In the genomic region with DNA sequence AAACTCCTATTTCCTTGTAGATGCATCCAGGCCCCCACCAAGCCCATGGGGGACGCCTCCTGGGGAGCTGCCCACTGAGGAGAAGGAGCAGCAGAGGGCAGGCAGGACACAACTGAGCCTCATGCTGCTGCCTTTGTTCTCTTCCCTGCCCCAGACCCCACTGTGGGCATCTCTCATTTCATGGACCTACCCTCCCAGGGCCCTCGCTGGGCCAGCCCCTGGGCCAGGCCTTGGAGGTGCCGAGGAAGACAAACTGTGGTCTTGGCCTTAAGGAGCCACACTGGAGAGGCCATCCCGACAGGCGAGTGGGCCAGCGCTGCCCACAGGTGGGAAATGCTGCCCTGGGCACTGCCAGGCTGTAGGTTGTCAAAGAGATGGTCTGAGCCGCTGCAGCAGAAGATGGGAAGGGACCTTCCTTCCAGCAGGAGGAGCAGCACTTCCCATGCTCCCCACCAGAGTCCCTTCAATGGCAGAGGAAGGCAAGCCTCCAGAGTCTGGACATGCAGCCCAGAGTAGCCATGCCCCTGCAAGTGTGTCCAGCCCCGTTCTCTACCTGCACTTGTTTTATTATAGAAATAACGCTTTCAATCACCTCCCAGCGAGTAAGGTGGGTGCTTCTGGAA, we compare ENCODE assay signal across 21 cellular contexts.
A peak's percentile ranks its signal among the peaks of the same experiment; 100 is the strongest.
DNase-seq lines count a peak whose midpoint lies in the region; ATAC-seq and TF ChIP-seq lines count a peak whose summit lies in the region.
"Had no signal": no experiment of that assay in that cellular context is flagged by ENCODE, and none has a peak within 500 bp of the region (broad histone marks: within the 10 kb centered on the region; RNA-seq: fewer than 3 reads in every experiment).

No MANE protein-coding gene starts in this region.

- CTCF ChIA-PET in WTC11 (lab: Charles Lee): interaction anchor here (0.7 to 1.3 kb wide), 2 partner anchors 87 to 533 kb away, joined by 3 to 4 read pairs; no protein-coding TSS in a partner anchor

- no peak overlapping the region for H3K4me3 ChIP-seq in stomach
- H3K4me3 ChIP-seq: body of pancreas, hepatocyte, SK-N-MC had no signal

- H3K36me3 ChIP-seq in stomach: no peaks in the 10 kb centered on the region

- H3K9me3 Mint-ChIP-seq in WTC11: no peaks in the 10 kb centered on the region

- intact Hi-C loops in stomach (cut with DNase I; ENCODE audit: low total_unique reads): no loop called here

- TF ChIP-seq CTCF in WTC11 (IDR thresholded peaks at IDR 0.05): no peak
- no peak for TF ChIP-seq CTCF in stomach (IDR thresholded peaks at IDR 0.05)

- H3K27ac Mint-ChIP-seq in WTC11: no peak overlapping the region
- H3K27ac Mint-ChIP-seq: activated B cell treated with CpG ODN at 0.5 μM for 24 hours had no signal

- H3K9me3 ChIP-seq in stomach: no peaks in the 10 kb centered on the region
- H3K9me3 ChIP-seq: body of pancreas had no signal

- H3K27me3 ChIP-seq in stomach: peaks cover 0 to 22% (median 0%) of the 10 kb centered on the region in 3 donors
- H3K27me3 ChIP-seq: hepatocyte had no signal

- H3K27ac ChIP-seq in stomach: no peak overlapping the region
- H3K27ac ChIP-seq: body of pancreas, hepatocyte, SK-N-MC had no signal

- no peak overlapping the region for H3K4me3 Mint-ChIP-seq in WTC11
- H3K4me3 Mint-ChIP-seq: activated B cell treated with CpG ODN at 0.5 μM for 24 hours had no signal

- H3K4me1 Mint-ChIP-seq in WTC11: peaks cover 24% of the 10 kb centered on the region
- H3K4me1 Mint-ChIP-seq: activated B cell treated with CpG ODN at 0.5 μM for 24 hours had no signal

- H3K27me3 Mint-ChIP-seq in WTC11 (ENCODE audit: low read depth): no peaks in the 10 kb centered on the region; the same call in 1 of the 2 replicates

- TF ChIP-seq POLR2A in stomach (IDR thresholded peaks at IDR 0.05): no peak

- TF ChIP-seq EP300 in stomach (IDR thresholded peaks at IDR 0.05): no peak

- peaks cover 0 to 6% (median 0%) of the 10 kb centered on the region in 4 donors for H3K4me1 ChIP-seq in stomach

- POLR2A ChIA-PET in WTC11 (lab: Charles Lee): no interaction called here

- WGBS in stomach, 5 donors: 85 to 91% (median 89%) methylated on average over 9 to 10 of the region's 10 CpGs

- DNase-seq in activated CD8-positive, alpha-beta memory T cell treated with anti-CD3 and anti-CD28 coated beads for 24 hours: peak; percentile 52
- no peak for DNase-seq in activated CD8-positive, alpha-beta memory T cell treated with anti-CD3 and anti-CD28 coated beads, Interleukin-2, amount 50 U/mL, for 4 hours
- no peak for DNase-seq in WTC11 (ENCODE audit: low spot score)
- peak; percentile 60 for DNase-seq in islet precursor cell
- peak; percentile 17 for DNase-seq in stomach
- DNase-seq in NCI-H510A treated with DMSO at 0.1 percent for 48 hours (lab: John Stamatoyannopoulos, UW): no peak
- DNase-seq: activated B cell treated with CpG ODN at 0.5 μM for 24 hours; activated naive CD4-positive, alpha-beta T cell; body of pancreas; DMS53; effector memory CD4-positive, alpha-beta T cell; Kasumi-1; left ventricle myocardium superior; NCI-H1048; NCI-H1694 treated with DMSO at 0.1 percent for 48 hours; NCI-H69 had no signal

- H3K36me3 Mint-ChIP-seq in WTC11: no peaks in the 10 kb centered on the region

- ATAC-seq in WTC11 (peak; percentile 55; the same call in 1 of the 2 replicates), HG03520 (IDR thresholded peaks at IDR 0.05; ENCODE audit: unreplicated experiment) (no peak), GM19395 (IDR thresholded peaks at IDR 0.05; ENCODE audit: unreplicated experiment) (no peak)
- ATAC-seq: body of pancreas, esophagus mucosa, left ventricle myocardium superior had no signal

TF ChIP-seq in WTC11, 78 proteins besides CTCF, POLR2A, EP300 and RAD21:
- TF ChIP-seq, protein P1, sequence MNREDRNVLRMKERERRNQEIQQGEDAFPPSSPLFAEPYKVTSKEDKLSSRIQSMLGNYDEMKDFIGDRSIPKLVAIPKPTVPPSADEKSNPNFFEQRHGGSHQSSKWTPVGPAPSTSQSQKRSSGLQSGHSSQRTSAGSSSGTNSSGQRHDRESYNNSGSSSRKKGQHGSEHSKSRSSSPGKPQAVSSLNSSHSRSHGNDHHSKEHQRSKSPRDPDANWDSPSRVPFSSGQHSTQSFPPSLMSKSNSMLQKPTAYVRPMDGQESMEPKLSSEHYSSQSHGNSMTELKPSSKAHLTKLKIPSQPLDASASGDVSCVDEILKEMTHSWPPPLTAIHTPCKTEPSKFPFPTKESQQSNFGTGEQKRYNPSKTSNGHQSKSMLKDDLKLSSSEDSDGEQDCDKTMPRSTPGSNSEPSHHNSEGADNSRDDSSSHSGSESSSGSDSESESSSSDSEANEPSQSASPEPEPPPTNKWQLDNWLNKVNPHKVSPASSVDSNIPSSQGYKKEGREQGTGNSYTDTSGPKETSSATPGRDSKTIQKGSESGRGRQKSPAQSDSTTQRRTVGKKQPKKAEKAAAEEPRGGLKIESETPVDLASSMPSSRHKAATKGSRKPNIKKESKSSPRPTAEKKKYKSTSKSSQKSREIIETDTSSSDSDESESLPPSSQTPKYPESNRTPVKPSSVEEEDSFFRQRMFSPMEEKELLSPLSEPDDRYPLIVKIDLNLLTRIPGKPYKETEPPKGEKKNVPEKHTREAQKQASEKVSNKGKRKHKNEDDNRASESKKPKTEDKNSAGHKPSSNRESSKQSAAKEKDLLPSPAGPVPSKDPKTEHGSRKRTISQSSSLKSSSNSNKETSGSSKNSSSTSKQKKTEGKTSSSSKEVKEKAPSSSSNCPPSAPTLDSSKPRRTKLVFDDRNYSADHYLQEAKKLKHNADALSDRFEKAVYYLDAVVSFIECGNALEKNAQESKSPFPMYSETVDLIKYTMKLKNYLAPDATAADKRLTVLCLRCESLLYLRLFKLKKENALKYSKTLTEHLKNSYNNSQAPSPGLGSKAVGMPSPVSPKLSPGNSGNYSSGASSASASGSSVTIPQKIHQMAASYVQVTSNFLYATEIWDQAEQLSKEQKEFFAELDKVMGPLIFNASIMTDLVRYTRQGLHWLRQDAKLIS (CRISPR knock-in tag; IDR thresholded peaks at IDR 0.05; ENCODE audit: borderline replicate concordance): no peak
- TF ChIP-seq TCF7 (CRISPR knock-in tag; IDR thresholded peaks at IDR 0.05; ENCODE audit: low read depth): no peak
- no peak for TF ChIP-seq ZNF416 (CRISPR knock-in tag; IDR thresholded peaks at IDR 0.05)
- no peak for TF ChIP-seq ZNF317 (CRISPR knock-in tag; IDR thresholded peaks at IDR 0.05; ENCODE audit: borderline replicate concordance, low read depth)
- TF ChIP-seq, protein P2, sequence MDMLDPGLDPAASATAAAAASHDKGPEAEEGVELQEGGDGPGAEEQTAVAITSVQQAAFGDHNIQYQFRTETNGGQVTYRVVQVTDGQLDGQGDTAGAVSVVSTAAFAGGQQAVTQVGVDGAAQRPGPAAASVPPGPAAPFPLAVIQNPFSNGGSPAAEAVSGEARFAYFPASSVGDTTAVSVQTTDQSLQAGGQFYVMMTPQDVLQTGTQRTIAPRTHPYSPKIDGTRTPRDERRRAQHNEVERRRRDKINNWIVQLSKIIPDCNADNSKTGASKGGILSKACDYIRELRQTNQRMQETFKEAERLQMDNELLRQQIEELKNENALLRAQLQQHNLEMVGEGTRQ (CRISPR knock-in tag; IDR thresholded peaks at IDR 0.05): no peak
- TF ChIP-seq NFATC4 (CRISPR knock-in tag; IDR thresholded peaks at IDR 0.05): no peak
- TF ChIP-seq, protein P3, sequence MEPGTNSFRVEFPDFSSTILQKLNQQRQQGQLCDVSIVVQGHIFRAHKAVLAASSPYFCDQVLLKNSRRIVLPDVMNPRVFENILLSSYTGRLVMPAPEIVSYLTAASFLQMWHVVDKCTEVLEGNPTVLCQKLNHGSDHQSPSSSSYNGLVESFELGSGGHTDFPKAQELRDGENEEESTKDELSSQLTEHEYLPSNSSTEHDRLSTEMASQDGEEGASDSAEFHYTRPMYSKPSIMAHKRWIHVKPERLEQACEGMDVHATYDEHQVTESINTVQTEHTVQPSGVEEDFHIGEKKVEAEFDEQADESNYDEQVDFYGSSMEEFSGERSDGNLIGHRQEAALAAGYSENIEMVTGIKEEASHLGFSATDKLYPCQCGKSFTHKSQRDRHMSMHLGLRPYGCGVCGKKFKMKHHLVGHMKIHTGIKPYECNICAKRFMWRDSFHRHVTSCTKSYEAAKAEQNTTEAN (CRISPR knock-in tag; IDR thresholded peaks at IDR 0.05): no peak
- TF ChIP-seq IRF2 (CRISPR knock-in tag; IDR thresholded peaks at IDR 0.05; ENCODE audit: borderline replicate concordance, low read depth): no peak
- TF ChIP-seq NFYB (CRISPR knock-in tag; conservative IDR thresholded peaks at IDR 0.05; ENCODE audit: low read depth): no peak
- no peak for TF ChIP-seq CBFB (CRISPR knock-in tag; IDR thresholded peaks at IDR 0.05; ENCODE audit: low read depth)

Comparison
In these comparisons a context has a peak if more than half of its experiments do, and no peak if none do; other contexts are left out.
1. DNase-seq: peak in activated CD8-positive, alpha-beta memory T cell treated with anti-CD3 and anti-CD28 coated beads for 24 hours (single experiment), islet precursor cell (single experiment) and stomach (single experiment); none in activated CD8-positive, alpha-beta memory T cell treated with anti-CD3 and anti-CD28 coated beads, Interleukin-2, amount 50 U/mL, for 4 hours (single experiment), WTC11 (single experiment) and NCI-H510A treated with DMSO at 0.1 percent for 48 hours (single experiment).